In the genomic region with DNA sequence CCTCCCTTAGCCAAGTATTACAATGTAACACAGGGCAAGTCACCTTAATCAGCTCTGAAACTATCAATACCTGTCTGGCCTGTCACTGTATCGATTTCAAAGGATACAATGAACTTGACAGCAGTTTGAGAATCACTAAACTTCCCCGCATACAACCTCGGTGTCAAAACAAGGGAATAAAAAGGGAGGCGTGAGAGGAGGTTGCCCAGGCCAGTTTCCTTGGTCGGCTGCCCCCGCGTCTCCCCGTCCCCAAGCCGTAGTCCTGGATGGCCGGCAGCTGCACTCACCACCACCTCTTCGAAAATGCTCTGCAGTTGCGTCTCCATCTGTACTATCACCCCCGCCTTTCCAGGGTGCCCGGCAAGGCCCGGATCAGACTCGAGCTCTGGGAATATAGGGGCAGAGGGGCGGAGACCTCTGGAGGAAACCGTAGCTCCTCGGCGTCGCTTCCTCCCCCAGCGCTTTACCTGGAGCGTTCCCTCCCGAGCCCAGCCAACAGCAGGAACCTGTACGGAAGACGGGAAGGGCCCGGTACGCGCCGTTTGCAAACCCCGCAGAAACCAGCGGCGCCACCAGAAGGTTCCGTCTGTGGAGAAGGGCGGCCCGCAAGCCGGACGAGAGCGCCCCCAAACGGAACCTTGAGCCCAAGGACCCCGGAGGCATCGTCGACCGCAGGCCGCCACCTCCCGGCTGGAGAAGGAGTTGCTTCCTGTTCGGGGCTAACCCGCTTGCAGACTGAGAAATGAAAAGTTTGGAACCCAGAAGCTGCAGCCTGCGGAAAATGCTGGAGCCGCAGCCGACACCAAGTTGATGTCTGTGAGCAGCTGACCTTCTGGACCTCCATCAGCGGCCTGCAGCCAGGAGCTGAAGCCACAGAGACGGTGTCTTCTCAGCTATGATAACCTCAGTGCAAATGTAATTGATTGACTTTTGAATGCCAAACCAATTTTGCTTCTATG, we compare ENCODE assay signal across 1 cellular context.
A peak's percentile ranks its signal among the peaks of the same experiment; 100 is the strongest.
TF ChIP-seq lines count a peak whose summit lies in the region.

A gene with protein sequence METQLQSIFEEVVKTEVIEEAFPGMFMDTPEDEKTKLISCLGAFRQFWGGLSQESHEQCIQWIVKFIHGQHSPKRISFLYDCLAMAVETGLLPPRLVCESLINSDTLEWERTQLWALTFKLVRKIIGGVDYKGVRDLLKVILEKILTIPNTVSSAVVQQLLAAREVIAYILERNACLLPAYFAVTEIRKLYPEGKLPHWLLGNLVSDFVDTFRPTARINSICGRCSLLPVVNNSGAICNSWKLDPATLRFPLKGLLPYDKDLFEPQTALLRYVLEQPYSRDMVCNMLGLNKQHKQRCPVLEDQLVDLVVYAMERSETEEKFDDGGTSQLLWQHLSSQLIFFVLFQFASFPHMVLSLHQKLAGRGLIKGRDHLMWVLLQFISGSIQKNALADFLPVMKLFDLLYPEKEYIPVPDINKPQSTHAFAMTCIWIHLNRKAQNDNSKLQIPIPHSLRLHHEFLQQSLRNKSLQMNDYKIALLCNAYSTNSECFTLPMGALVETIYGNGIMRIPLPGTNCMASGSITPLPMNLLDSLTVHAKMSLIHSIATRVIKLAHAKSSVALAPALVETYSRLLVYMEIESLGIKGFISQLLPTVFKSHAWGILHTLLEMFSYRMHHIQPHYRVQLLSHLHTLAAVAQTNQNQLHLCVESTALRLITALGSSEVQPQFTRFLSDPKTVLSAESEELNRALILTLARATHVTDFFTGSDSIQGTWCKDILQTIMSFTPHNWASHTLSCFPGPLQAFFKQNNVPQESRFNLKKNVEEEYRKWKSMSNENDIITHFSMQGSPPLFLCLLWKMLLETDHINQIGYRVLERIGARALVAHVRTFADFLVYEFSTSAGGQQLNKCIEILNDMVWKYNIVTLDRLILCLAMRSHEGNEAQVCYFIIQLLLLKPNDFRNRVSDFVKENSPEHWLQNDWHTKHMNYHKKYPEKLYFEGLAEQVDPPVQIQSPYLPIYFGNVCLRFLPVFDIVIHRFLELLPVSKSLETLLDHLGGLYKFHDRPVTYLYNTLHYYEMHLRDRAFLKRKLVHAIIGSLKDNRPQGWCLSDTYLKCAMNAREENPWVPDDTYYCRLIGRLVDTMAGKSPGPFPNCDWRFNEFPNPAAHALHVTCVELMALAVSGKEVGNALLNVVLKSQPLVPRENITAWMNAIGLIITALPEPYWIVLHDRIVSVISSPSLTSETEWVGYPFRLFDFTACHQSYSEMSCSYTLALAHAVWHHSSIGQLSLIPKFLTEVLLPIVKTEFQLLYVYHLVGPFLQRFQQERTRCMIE (N-terminal part only) (minus strand): TSS at position 519 of the 959 bp plus-strand sequence. CDS start 193 bp downstream, at position 326.

TF ChIP-seq in HepG2, 621 proteins besides CTCF, POLR2A, EP300 and RAD21 (continued from another document and continues in another):
- TF ChIP-seq SIN3A (IDR thresholded peaks at IDR 0.05; ENCODE audit: borderline replicate concordance, low read depth, low read length) (peak; percentile 91; the same call in 1 of the 2 replicates), NFYB (CRISPR knock-in tag; IDR thresholded peaks at IDR 0.05) (peak; percentile 72), ZNF550 (CRISPR knock-in tag; IDR thresholded peaks at IDR 0.05; ENCODE audit: borderline replicate concordance) (peak; percentile 98; the same call in 1 of the 2 replicates), KLF13 (CRISPR knock-in tag; IDR thresholded peaks at IDR 0.05) (0 out of 2 replicates have a peak, but pooled peaks have one; percentile 88), ZNF616 (CRISPR knock-in tag; IDR thresholded peaks at IDR 0.05; ENCODE audit: low read depth) (no peak), ZNF30 (CRISPR knock-in tag; IDR thresholded peaks at IDR 0.05) (0 out of 2 replicates have a peak, but pooled peaks have one; percentile 58), SMYD3 (CRISPR knock-in tag; IDR thresholded peaks at IDR 0.05) (peak; percentile 99), ZNF232 (CRISPR knock-in tag; IDR thresholded peaks at IDR 0.05; ENCODE audit: borderline replicate concordance) (peak; percentile 98; the same call in 1 of the 2 replicates), SPEN (CRISPR knock-in tag; IDR thresholded peaks at IDR 0.05; ENCODE audit: low read depth) (peak; percentile 100), ZSCAN30 (CRISPR knock-in tag; IDR thresholded peaks at IDR 0.05) (peak; percentile 73; the same call in 1 of the 2 replicates), FOSL1 (CRISPR knock-in tag; IDR thresholded peaks at IDR 0.05; ENCODE audit: borderline replicate concordance) (0 out of 2 replicates have a peak, but pooled peaks have one; percentile 23), NFRKB (IDR thresholded peaks at IDR 0.05) (no peak), HDAC2 (CRISPR knock-in tag; IDR thresholded peaks at IDR 0.05) (peak; percentile 98), MAFK (conservative IDR thresholded peaks at IDR 0.05 in 1 of 2, IDR thresholded peaks at IDR 0.05 in 1 of 2; ENCODE audit: low read length in 2 of 2) (peak in 1 of 2 experiments; percentile 38; a peak in 1 of 4 replicates), ZNF678 (CRISPR knock-in tag; IDR thresholded peaks at IDR 0.05) (peak; percentile 98), ZNF180 (CRISPR knock-in tag; IDR thresholded peaks at IDR 0.05; ENCODE audit: borderline replicate concordance, low read depth) (peak; percentile 80; the same call in 1 of the 2 replicates), ZBTB42 (CRISPR knock-in tag; IDR thresholded peaks at IDR 0.05) (peak; percentile 90; the same call in 1 of the 2 replicates), ZNF24 (IDR thresholded peaks at IDR 0.05) (peak; percentile 90), SMARCC2 (IDR thresholded peaks at IDR 0.05) (peak; percentile 42; the same call in 1 of the 2 replicates), NFIB (CRISPR knock-in tag; IDR thresholded peaks at IDR 0.05; ENCODE audit: borderline replicate concordance) (no peak), PTBP1 (IDR thresholded peaks at IDR 0.05; ENCODE audit: low read depth, low read length, poor library complexity, severe bottlenecking) (peak; percentile 100), HNF4A (CRISPR knock-in tag; IDR thresholded peaks at IDR 0.05) (peak; percentile 80), ZNF747 (CRISPR knock-in tag; IDR thresholded peaks at IDR 0.05; ENCODE audit: borderline replicate concordance) (peak; percentile 100), CCDC6 (CRISPR knock-in tag; IDR thresholded peaks at IDR 0.05) (peak; percentile 100)
- TF ChIP-seq, protein P1, sequence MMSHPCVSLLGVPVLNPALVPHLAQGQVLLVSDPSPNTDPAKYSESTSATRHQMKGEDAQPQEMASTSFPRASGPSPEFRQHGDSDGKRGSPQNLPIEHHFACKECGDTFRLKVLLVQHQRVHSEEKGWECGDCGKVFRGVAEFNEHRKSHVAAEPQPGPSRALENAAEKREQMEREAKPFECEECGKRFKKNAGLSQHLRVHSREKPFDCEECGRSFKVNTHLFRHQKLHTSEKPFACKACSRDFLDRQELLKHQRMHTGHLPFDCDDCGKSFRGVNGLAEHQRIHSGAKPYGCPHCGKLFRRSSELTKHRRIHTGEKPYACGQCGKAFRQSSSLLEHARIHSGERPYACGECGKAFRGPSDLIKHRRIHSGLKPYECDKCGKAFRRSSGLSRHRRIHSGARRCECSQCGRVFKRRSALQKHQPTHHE (CRISPR knock-in tag; IDR thresholded peaks at IDR 0.05; ENCODE audit: borderline replicate concordance) = peak; percentile 100
- TF ChIP-seq, protein P2, sequence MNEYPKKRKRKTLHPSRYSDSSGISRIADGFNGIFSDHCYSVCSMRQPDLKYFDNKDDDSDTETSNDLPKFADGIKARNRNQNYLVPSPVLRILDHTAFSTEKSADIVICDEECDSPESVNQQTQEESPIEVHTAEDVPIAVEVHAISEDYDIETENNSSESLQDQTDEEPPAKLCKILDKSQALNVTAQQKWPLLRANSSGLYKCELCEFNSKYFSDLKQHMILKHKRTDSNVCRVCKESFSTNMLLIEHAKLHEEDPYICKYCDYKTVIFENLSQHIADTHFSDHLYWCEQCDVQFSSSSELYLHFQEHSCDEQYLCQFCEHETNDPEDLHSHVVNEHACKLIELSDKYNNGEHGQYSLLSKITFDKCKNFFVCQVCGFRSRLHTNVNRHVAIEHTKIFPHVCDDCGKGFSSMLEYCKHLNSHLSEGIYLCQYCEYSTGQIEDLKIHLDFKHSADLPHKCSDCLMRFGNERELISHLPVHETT (CRISPR knock-in tag; conservative IDR thresholded peaks at IDR 0.05) = peak; percentile 98
- TF ChIP-seq, protein P3, sequence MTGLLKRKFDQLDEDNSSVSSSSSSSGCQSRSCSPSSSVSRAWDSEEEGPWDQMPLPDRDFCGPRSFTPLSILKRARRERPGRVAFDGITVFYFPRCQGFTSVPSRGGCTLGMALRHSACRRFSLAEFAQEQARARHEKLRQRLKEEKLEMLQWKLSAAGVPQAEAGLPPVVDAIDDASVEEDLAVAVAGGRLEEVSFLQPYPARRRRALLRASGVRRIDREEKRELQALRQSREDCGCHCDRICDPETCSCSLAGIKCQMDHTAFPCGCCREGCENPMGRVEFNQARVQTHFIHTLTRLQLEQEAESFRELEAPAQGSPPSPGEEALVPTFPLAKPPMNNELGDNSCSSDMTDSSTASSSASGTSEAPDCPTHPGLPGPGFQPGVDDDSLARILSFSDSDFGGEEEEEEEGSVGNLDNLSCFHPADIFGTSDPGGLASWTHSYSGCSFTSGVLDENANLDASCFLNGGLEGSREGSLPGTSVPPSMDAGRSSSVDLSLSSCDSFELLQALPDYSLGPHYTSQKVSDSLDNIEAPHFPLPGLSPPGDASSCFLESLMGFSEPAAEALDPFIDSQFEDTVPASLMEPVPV (CRISPR knock-in tag; IDR thresholded peaks at IDR 0.05) = peak; percentile 99
- TF ChIP-seq, protein P4, sequence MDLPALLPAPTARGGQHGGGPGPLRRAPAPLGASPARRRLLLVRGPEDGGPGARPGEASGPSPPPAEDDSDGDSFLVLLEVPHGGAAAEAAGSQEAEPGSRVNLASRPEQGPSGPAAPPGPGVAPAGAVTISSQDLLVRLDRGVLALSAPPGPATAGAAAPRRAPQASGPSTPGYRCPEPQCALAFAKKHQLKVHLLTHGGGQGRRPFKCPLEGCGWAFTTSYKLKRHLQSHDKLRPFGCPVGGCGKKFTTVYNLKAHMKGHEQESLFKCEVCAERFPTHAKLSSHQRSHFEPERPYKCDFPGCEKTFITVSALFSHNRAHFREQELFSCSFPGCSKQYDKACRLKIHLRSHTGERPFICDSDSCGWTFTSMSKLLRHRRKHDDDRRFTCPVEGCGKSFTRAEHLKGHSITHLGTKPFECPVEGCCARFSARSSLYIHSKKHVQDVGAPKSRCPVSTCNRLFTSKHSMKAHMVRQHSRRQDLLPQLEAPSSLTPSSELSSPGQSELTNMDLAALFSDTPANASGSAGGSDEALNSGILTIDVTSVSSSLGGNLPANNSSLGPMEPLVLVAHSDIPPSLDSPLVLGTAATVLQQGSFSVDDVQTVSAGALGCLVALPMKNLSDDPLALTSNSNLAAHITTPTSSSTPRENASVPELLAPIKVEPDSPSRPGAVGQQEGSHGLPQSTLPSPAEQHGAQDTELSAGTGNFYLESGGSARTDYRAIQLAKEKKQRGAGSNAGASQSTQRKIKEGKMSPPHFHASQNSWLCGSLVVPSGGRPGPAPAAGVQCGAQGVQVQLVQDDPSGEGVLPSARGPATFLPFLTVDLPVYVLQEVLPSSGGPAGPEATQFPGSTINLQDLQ (CRISPR knock-in tag; IDR thresholded peaks at IDR 0.05) = peak; percentile 97
- TF ChIP-seq, protein P5, sequence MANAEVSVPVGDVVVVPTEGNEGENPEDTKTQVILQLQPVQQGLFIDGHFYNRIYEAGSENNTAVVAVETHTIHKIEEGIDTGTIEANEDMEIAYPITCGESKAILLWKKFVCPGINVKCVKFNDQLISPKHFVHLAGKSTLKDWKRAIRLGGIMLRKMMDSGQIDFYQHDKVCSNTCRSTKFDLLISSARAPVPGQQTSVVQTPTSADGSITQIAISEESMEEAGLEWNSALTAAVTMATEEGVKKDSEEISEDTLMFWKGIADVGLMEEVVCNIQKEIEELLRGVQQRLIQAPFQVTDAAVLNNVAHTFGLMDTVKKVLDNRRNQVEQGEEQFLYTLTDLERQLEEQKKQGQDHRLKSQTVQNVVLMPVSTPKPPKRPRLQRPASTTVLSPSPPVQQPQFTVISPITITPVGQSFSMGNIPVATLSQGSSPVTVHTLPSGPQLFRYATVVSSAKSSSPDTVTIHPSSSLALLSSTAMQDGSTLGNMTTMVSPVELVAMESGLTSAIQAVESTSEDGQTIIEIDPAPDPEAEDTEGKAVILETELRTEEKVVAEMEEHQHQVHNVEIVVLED (CRISPR knock-in tag; IDR thresholded peaks at IDR 0.05; ENCODE audit: borderline replicate concordance) = peak; percentile 92
- TF ChIP-seq, protein P6, sequence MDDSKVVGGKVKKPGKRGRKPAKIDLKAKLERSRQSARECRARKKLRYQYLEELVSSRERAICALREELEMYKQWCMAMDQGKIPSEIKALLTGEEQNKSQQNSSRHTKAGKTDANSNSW (CRISPR knock-in tag; IDR thresholded peaks at IDR 0.05; ENCODE audit: borderline replicate concordance) = peak; percentile 41; the same call in 1 of the 2 replicates
- TF ChIP-seq, protein P7, sequence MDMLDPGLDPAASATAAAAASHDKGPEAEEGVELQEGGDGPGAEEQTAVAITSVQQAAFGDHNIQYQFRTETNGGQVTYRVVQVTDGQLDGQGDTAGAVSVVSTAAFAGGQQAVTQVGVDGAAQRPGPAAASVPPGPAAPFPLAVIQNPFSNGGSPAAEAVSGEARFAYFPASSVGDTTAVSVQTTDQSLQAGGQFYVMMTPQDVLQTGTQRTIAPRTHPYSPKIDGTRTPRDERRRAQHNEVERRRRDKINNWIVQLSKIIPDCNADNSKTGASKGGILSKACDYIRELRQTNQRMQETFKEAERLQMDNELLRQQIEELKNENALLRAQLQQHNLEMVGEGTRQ (IDR thresholded peaks at IDR 0.05; ENCODE audit: low read depth, low read length) = no peak
- TF ChIP-seq, protein P7 (CRISPR knock-in tag; IDR thresholded peaks at IDR 0.05; ENCODE audit: borderline replicate concordance) = peak; percentile 10; the same call in 1 of the 2 replicates
- TF ChIP-seq, protein P8, sequence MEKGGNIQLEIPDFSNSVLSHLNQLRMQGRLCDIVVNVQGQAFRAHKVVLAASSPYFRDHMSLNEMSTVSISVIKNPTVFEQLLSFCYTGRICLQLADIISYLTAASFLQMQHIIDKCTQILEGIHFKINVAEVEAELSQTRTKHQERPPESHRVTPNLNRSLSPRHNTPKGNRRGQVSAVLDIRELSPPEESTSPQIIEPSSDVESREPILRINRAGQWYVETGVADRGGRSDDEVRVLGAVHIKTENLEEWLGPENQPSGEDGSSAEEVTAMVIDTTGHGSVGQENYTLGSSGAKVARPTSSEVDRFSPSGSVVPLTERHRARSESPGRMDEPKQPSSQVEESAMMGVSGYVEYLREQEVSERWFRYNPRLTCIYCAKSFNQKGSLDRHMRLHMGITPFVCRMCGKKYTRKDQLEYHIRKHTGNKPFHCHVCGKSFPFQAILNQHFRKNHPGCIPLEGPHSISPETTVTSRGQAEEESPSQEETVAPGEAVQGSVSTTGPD (CRISPR knock-in tag; IDR thresholded peaks at IDR 0.05) = 0 out of 2 replicates have a peak, but pooled peaks have one; percentile 69
